In the genomic region with DNA sequence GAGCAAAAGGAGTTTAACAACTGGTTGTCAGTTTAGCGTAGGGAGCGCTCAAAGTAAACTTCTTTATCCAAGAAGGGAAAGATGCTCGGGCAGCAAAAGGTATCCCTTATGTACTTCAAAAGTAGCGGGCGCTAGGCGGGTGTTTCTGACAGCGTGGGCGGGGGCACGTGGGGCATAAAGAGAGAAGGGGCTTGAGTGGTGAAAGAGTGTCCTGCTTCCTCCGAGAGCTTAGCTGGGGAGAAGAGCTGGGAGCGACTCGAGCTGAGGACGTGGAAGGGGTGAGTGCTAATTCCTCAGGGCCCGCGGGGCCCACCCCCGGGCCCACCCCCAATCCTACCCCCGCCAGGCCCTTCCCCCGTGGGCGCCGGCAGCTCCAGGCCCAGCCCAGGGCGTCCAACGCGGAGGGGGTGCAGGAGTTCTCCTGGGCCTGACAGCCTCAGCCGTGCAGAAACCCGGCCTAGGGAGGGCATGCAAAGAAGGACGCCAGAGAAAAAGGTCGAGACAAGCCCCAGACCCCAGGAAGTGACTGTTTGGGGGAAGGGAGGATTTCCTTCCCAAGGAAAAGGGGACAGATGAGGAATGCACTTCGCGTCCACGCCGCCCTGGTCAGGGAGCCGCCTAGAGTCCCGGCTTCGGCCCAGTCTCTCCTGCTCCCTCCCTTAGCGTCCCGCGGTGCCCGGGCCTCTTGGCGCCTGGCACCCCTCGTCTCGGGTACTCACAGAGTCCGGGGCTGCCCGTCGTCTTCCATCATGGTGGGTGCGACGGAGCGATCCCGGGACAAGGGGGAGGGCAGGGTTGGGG, we compare ENCODE assay signal across 8 cellular contexts. TPM values are rescaled to one million over a fixed set of nuclear protein-coding genes. Genes with fewer than 3 reads are reported as not detected.
A peak's percentile ranks its signal among the peaks of the same experiment; 100 is the strongest.
DNase-seq lines count a peak whose midpoint lies in the region; ATAC-seq and TF ChIP-seq lines count a peak whose summit lies in the region.

No MANE protein-coding gene starts in this region.

- peaks cover 49% of the 10 kb centered on the region for H3K4me1 ChIP-seq in upper lobe of right lung

- TF ChIP-seq CTCF in GM12865 (IDR thresholded peaks at IDR 0.05; ENCODE audit: insufficient read depth, low read depth, low read length, missing control alignments), result no peak
- no peak for TF ChIP-seq CTCF in RWPE1 (conservative IDR thresholded peaks at IDR 0.05; ENCODE audit: low read depth)
- no peak for TF ChIP-seq CTCF in upper lobe of right lung (IDR thresholded peaks at IDR 0.05)

- intact Hi-C loops in head of caudate nucleus (cut with DNase I) (loop anchor here (5.0 to 10.0 kb wide), 2 partner anchors 56 to 129 kb away; a partner anchor contains a TSS), posterior cingulate gyrus (cut with DNase I) (loop anchor here (1.0 to 10.0 kb wide), 4 partner anchors 55 to 297 kb away; a partner anchor contains a TSS), upper lobe of right lung (cut with DNase I) (no loop called here)

- peak overlapping the region; percentile 97 for H3K27ac ChIP-seq in RWPE1
- H3K27ac ChIP-seq in upper lobe of right lung, result peak overlapping the region; percentile 99

- H3K36me3 ChIP-seq in upper lobe of right lung, result peaks cover 10% of the 10 kb centered on the region

- POLR2A ChIA-PET in RWPE1 (lab: Yijun Ruan, JAX; ENCODE audit: low non-redundant PET), result no interaction called here

- H3K9me3 ChIP-seq in upper lobe of right lung, result no peaks in the 10 kb centered on the region

- DNase-seq in GM12865 (ENCODE audit: low read depth), result peak; percentile 61
- DNase-seq in RWPE1 (ENCODE audit: low spot score), result peak; percentile 60
- peak; percentile 77 for DNase-seq in activated naive CD4-positive, alpha-beta T cell treated with anti-CD3 and anti-CD28 coated beads, Interleukin-2, amount 50 U/mL, for 16 hours
- DNase-seq in head of caudate nucleus, result peak in 38 of 42 donors; percentile 18 to 66 (median 40)
- DNase-seq in posterior cingulate gyrus, result peak in 7 of 10 donors; percentile 31 to 89 (median 37)
- DNase-seq in upper lobe of right lung, result peak; percentile 84
- DNase-seq in NCI-H187 treated with DMSO at 0.1 percent for 48 hours (lab: John Stamatoyannopoulos, UW), result no peak

- H3K4me3 ChIP-seq in GM12865 (ENCODE audit: low read depth, low read length) (peak overlapping the region; percentile 66), upper lobe of right lung (peak overlapping the region; percentile 93)

- CTCF ChIA-PET in RWPE1 (lab: Yijun Ruan, JAX), result interaction anchor here (0.7 to 3.5 kb wide), 3 partner anchors 13 to 390 kb away, joined by 3 to 16 read pairs (median 3); no protein-coding TSS in a partner anchor

- ATAC-seq in HG02840 (IDR thresholded peaks at IDR 0.05; ENCODE audit: low FRiP score, unreplicated experiment), result peak; percentile 13
- ATAC-seq in upper lobe of right lung, result peak; percentile 51

- no peaks in the 10 kb centered on the region for H3K27me3 ChIP-seq in upper lobe of right lung

RNA-seq across cellular contexts. Expression of a gene that starts 0.8 kb away (rescaled TPM):
- total RNA-seq in upper lobe of right lung, result 104 TPM

RNA-seq across cellular contexts. Expression of a gene that starts 53.4 kb away (rescaled TPM):
- 31.0 TPM for total RNA-seq in upper lobe of right lung

RNA-seq across cellular contexts. Expression of a gene that starts 55.3 kb away (rescaled TPM):
- total RNA-seq in upper lobe of right lung, result 41.5 TPM
